Comparison of ENCODE assay signal across 1 cellular context in the genomic region with DNA sequence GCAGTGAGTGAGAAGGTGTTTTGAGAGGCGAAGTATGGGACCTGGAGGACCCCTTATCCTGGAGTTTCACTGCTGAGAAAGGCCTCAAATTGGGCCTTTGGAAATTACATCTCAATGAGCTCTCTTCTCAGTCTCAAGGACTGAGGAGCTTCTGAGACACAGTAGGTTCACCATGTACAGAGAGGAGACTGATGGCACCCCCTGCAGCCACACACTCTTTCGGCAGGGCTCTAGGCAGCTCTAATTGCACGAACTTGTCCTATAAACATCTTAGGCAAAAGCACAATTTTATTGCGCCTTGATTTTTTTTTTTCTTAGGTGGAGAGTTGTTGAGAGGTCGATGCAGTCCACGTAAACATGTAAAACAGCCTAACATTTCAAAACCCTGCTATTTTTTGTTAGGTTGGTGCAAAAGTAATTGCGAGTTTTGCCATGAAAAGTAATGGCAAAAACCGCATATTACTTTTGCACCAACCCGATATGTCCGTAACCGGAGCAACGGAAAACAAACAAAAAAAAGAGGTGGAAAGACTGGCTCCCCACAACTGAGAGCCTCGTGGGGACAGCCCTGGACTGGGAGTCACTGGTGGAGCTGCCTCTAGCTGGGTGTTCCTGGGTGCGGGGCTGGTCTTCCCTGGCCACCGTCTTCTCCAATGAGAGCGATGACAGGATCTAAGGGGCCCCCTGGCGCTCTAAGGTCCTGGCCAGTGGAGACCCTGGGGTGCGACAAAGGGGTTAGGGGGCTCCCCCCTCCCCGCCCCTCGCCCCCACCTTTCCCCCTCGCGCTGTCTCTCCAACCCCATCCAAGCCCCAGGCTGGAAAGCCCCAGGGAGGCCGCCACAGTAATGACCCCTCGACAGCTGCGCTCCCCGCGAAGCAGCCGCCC.
TF ChIP-seq lines count a peak whose summit lies in the region.

No MANE protein-coding gene starts in this region.

TF ChIP-seq in HepG2, 621 proteins besides CTCF, POLR2A, EP300 and RAD21:
- TF ChIP-seq STAG1 (CRISPR knock-in tag; IDR thresholded peaks at IDR 0.05) = peak; percentile 23; the same call in 1 of the 2 replicates
- no peak for TF ChIP-seq ZFP41 (CRISPR knock-in tag; IDR thresholded peaks at IDR 0.05; ENCODE audit: borderline replicate concordance)
TF ChIP-seq in HepG2: peak in this region for 1.
